Comparison of ENCODE assay signal across 10 cellular contexts in genomic region chr4:36189511-36190226, GRCh38. TPM values are rescaled to one million over a fixed set of nuclear protein-coding genes. Genes with fewer than 3 reads are reported as not detected.
DNase-seq lines count a peak whose midpoint lies in the region; ATAC-seq and TF ChIP-seq lines count a peak whose summit lies in the region.
"Had no signal": no experiment of that assay in that cellular context is flagged by ENCODE, and none has a peak within 500 bp of the region (broad histone marks: within the 10 kb centered on the region; RNA-seq: fewer than 3 reads in every experiment).

No MANE protein-coding gene starts in this region.

- peaks cover 14% of the 10 kb centered on the region for H3K36me3 Mint-ChIP-seq in CD4-positive, CD25-positive, alpha-beta regulatory T cell
- peaks cover 43% of the 10 kb centered on the region for H3K36me3 Mint-ChIP-seq in activated CD4-positive, alpha-beta memory T cell treated with anti-CD3 and anti-CD28 coated beads, Interleukin-2, amount 10 ng/mL, durations not matched to agents 7 days and 5 days (ENCODE audit: low read depth)
- H3K36me3 Mint-ChIP-seq: brain had no signal

- no peaks in the 10 kb centered on the region for H4K20me1 ChIP-seq in mammary epithelial cell (ENCODE audit: insufficient read depth, low read length)

- in situ Hi-C loops in mammary epithelial cell (cut with MboI; ENCODE audit: low sequenced_read_pairs in 2 of 2), result no loop called here

- peak in 1 of 3 donors; percentile 22 for DNase-seq in CD4-positive, CD25-positive, alpha-beta regulatory T cell
- peak; percentile 3 for DNase-seq in GM19238 (ENCODE audit: insufficient read length, low spot score)
- DNase-seq in activated CD4-positive, alpha-beta memory T cell treated with anti-CD3 and anti-CD28 coated beads, Interleukin-2, amount 10 ng/mL, durations not matched to agents 7 days and 5 days, result peak; percentile 45
- DNase-seq in effector memory CD4-positive, alpha-beta T cell, result no peak
- DNase-seq in HuH-7.5 (ENCODE audit: low spot score), result no peak
- DNase-seq in hypothalamus (lab: John Stamatoyannopoulos, UW), result no peak
- DNase-seq in mammary epithelial cell, result no peak
- DNase-seq: SHP77 treated with DMSO at 0.1 percent for 48 hours had no signal

- H3K36me3 ChIP-seq in CD4-positive, CD25-positive, alpha-beta regulatory T cell (ENCODE audit: control insufficient read depth, insufficient read depth, low read length), result peaks cover 26% of the 10 kb centered on the region
- H3K36me3 ChIP-seq in effector memory CD4-positive, alpha-beta T cell (ENCODE audit: control insufficient read depth, insufficient read depth, low read length), result peaks cover 3% of the 10 kb centered on the region
- no peaks in the 10 kb centered on the region for H3K36me3 ChIP-seq in mammary epithelial cell (ENCODE audit: insufficient read depth, low read length)

- peak overlapping the region in 1 of 4 donors; percentile 1 for H3K4me3 Mint-ChIP-seq in CD4-positive, CD25-positive, alpha-beta regulatory T cell
- H3K4me3 Mint-ChIP-seq in activated CD4-positive, alpha-beta memory T cell treated with anti-CD3 and anti-CD28 coated beads, Interleukin-2, amount 10 ng/mL, durations not matched to agents 7 days and 5 days, result peak overlapping the region; percentile 23
- H3K4me3 Mint-ChIP-seq: brain had no signal

- H2AFZ ChIP-seq in mammary epithelial cell (ENCODE audit: low read depth, low read length), result no peak overlapping the region

- H3K4me1 Mint-ChIP-seq in CD4-positive, CD25-positive, alpha-beta regulatory T cell, result peaks cover 19 to 25% (median 22%) of the 10 kb centered on the region in 4 donors
- peaks cover 40% of the 10 kb centered on the region for H3K4me1 Mint-ChIP-seq in activated CD4-positive, alpha-beta memory T cell treated with anti-CD3 and anti-CD28 coated beads, Interleukin-2, amount 10 ng/mL, durations not matched to agents 7 days and 5 days
- H3K4me1 Mint-ChIP-seq: brain had no signal

- no peak overlapping the region for H3K27ac ChIP-seq in CD4-positive, CD25-positive, alpha-beta regulatory T cell (ENCODE audit: insufficient read depth, low read length, poor library complexity, severe bottlenecking)
- no peak overlapping the region for H3K27ac ChIP-seq in effector memory CD4-positive, alpha-beta T cell (ENCODE audit: insufficient read depth, low read length, poor library complexity, severe bottlenecking)
- H3K27ac ChIP-seq in mammary epithelial cell (ENCODE audit: insufficient read depth, low read depth, low read length), result no peak overlapping the region

- CTCF ChIA-PET in activated CD4-positive, alpha-beta memory T cell treated with anti-CD3 and anti-CD28 coated beads, Interleukin-2, amount 10 ng/mL, durations not matched to agents 7 days and 5 days (lab: Charles Lee), result interaction anchor here (1.1 to 1.4 kb wide), 4 partner anchors 9 to 53 kb away, joined by 4 to 5 read pairs (median 4); no protein-coding TSS in a partner anchor
- CTCF ChIA-PET in mammary epithelial cell (lab: Charles Lee; ENCODE audit: low non-redundant PET), result no interaction called here

- intact Hi-C loops in mammary epithelial cell (cut with micrococcal nuclease), result loop anchor here (10.0 kb wide), 1 partner anchor 1465 kb away; no protein-coding TSS in a partner anchor

- no peak for TF ChIP-seq CTCF in mammary epithelial cell (conservative IDR thresholded peaks at IDR 0.05 in 1 of 2, IDR thresholded peaks at IDR 0.05 in 1 of 2; ENCODE audit: extremely low read depth in 1 of 2, insufficient read depth in 1 of 2, low read depth in 1 of 2, low read length in 2 of 2)

- peaks cover 13% of the 10 kb centered on the region for H3K4me1 ChIP-seq in CD4-positive, CD25-positive, alpha-beta regulatory T cell (ENCODE audit: control insufficient read depth, insufficient read depth, low read length, poor library complexity, severe bottlenecking)
- H3K4me1 ChIP-seq in effector memory CD4-positive, alpha-beta T cell (ENCODE audit: control insufficient read depth, insufficient read depth, low read length, poor library complexity, severe bottlenecking), result peaks cover 5% of the 10 kb centered on the region
- H3K4me1 ChIP-seq in mammary epithelial cell (ENCODE audit: insufficient read depth, low read length), result no peaks in the 10 kb centered on the region

- no peaks in the 10 kb centered on the region for H3K9me3 Mint-ChIP-seq in CD4-positive, CD25-positive, alpha-beta regulatory T cell
- H3K9me3 Mint-ChIP-seq in activated CD4-positive, alpha-beta memory T cell treated with anti-CD3 and anti-CD28 coated beads, Interleukin-2, amount 10 ng/mL, durations not matched to agents 7 days and 5 days, result no peaks in the 10 kb centered on the region
- H3K9me3 Mint-ChIP-seq: brain had no signal

- no peak overlapping the region for H3K9ac ChIP-seq in mammary epithelial cell (ENCODE audit: insufficient read depth, low read length)

- H3K9me3 ChIP-seq in CD4-positive, CD25-positive, alpha-beta regulatory T cell (ENCODE audit: control insufficient read depth in 2 of 2, low read length in 2 of 2), result no peaks in the 10 kb centered on the region
- no peaks in the 10 kb centered on the region for H3K9me3 ChIP-seq in effector memory CD4-positive, alpha-beta T cell (ENCODE audit: control insufficient read depth, low read length)
- H3K9me3 ChIP-seq in mammary epithelial cell (replicated peaks; ENCODE audit: insufficient read depth, low read length), result no peaks in the 10 kb centered on the region

- BruUV-seq in mammary epithelial cell (replicated peaks; lab: Mats Ljungman, UMichigan), result no TSS peak

- POLR2A ChIA-PET in activated CD4-positive, alpha-beta memory T cell treated with anti-CD3 and anti-CD28 coated beads, Interleukin-2, amount 10 ng/mL, durations not matched to agents 7 days and 5 days (lab: Charles Lee), result interaction anchor here (1.0 to 1.9 kb wide), 7 partner anchors 9 to 210 kb away, joined by 3 to 18 read pairs (median 3); partner anchors contain the start of gene ARAP2

- no peaks in the 10 kb centered on the region for H3K27me3 Mint-ChIP-seq in CD4-positive, CD25-positive, alpha-beta regulatory T cell
- no peaks in the 10 kb centered on the region for H3K27me3 Mint-ChIP-seq in activated CD4-positive, alpha-beta memory T cell treated with anti-CD3 and anti-CD28 coated beads, Interleukin-2, amount 10 ng/mL, durations not matched to agents 7 days and 5 days
- H3K27me3 Mint-ChIP-seq: brain had no signal

- no peaks in the 10 kb centered on the region for H3K27me3 ChIP-seq in CD4-positive, CD25-positive, alpha-beta regulatory T cell (ENCODE audit: control insufficient read depth, insufficient read depth, low read length)
- H3K27me3 ChIP-seq in effector memory CD4-positive, alpha-beta T cell (replicated peaks; ENCODE audit: control insufficient read depth, insufficient read depth, low read length, poor library complexity, severe bottlenecking), result no peaks in the 10 kb centered on the region
- H3K27me3 ChIP-seq in mammary epithelial cell (ENCODE audit: insufficient read depth, low read length), result no peaks in the 10 kb centered on the region

- H3K4me3 ChIP-seq in CD4-positive, CD25-positive, alpha-beta regulatory T cell (ENCODE audit: low read depth, low read length), result peak overlapping the region; percentile 33
- no peak overlapping the region for H3K4me3 ChIP-seq in effector memory CD4-positive, alpha-beta T cell (ENCODE audit: insufficient read depth, low read depth, low read length, poor library complexity, severe bottlenecking)
- no peak overlapping the region for H3K4me3 ChIP-seq in mammary epithelial cell (replicated peaks in 1 of 3; ENCODE audit: insufficient read depth in 1 of 3, low read depth in 2 of 3, low read length in 3 of 3)

- dilution Hi-C loops in mammary epithelial cell (cut with HindIII; ENCODE audit: low sequenced_read_pairs), result no loop called here

- 93% methylated on average over 3 of the region's 3 CpGs for WGBS in mammary epithelial cell (ENCODE audit: low coverage, missing lambda C conversion rate)

- H3K27ac Mint-ChIP-seq in CD4-positive, CD25-positive, alpha-beta regulatory T cell, result peak overlapping the region in 2 of 3 donors; percentile 22 to 65
- peak overlapping the region; percentile 77 for H3K27ac Mint-ChIP-seq in activated CD4-positive, alpha-beta memory T cell treated with anti-CD3 and anti-CD28 coated beads, Interleukin-2, amount 10 ng/mL, durations not matched to agents 7 days and 5 days

- peak in 1 of 2 donors; percentile 42 for ATAC-seq in CD4-positive, CD25-positive, alpha-beta regulatory T cell (ENCODE audit: low read depth in 2 of 2)
- peak; percentile 84 for ATAC-seq in HG03095 (IDR thresholded peaks at IDR 0.05; ENCODE audit: unreplicated experiment)

- H3K79me2 ChIP-seq in mammary epithelial cell (ENCODE audit: insufficient read depth, low read length), result no peaks in the 10 kb centered on the region

- no peak overlapping the region for H3K4me2 ChIP-seq in mammary epithelial cell (ENCODE audit: insufficient read depth, low read depth, low read length)

RNA-seq across cellular contexts. Expression of gene ARAP2, which starts 54.6 kb away (rescaled TPM):
- total RNA-seq in CD4-positive, CD25-positive, alpha-beta regulatory T cell, result 92.2 TPM
- polyA plus RNA-seq in CD4-positive, CD25-positive, alpha-beta regulatory T cell, result 10 to 100 TPM; 10.2 to 21.2 (median 13.9) TPM
- 10 to 100 TPM; 70.7 to 76.4 TPM for total RNA-seq in activated CD4-positive, alpha-beta memory T cell treated with anti-CD3 and anti-CD28 coated beads, Interleukin-2, amount 10 ng/mL, durations not matched to agents 7 days and 5 days
- 10 to 100 TPM; 13.1 to 25.2 TPM for total RNA-seq in mammary epithelial cell
- 2.8 TPM for polyA plus RNA-seq in mammary epithelial cell
- polyA minus RNA-seq in mammary epithelial cell, result 7.0 TPM

Comparison
In these comparisons a context has a peak if more than half of its experiments do, and no peak if none do; other contexts are left out.
1. DNase-seq: peak in GM19238 (single experiment) and activated CD4-positive, alpha-beta memory T cell treated with anti-CD3 and anti-CD28 coated beads, Interleukin-2, amount 10 ng/mL, durations not matched to agents 7 days and 5 days (single experiment); none in effector memory CD4-positive, alpha-beta T cell (0 of 3), HuH-7.5 (single experiment), hypothalamus (0 of 51) and mammary epithelial cell (single experiment).